Comparison of ENCODE assay signal across 20 cellular contexts in the genomic region with DNA sequence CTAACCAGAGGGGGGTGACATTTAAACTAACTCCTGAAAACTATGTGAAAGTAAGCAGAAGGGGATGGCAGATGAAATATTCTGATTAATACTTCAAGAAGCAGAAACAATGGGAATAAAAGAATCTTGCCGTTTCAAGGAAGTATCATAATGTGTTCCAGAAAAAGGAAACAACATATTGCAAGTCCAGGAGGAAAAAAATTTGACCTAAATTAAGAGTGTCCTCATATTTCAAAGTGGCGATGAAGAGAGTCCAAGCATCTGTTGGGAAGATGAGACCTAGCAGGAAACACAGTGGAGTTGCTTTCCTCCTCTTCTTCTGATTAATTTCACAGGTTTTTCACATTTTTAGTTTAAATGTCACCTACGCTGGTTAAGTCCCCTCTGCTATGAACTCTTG. TPM values are rescaled to one million over a fixed set of nuclear protein-coding genes. Genes with fewer than 3 reads are reported as not detected.
DNase-seq lines count a peak whose midpoint lies in the region; ATAC-seq and TF ChIP-seq lines count a peak whose summit lies in the region.
"Had no signal": no experiment of that assay in that cellular context is flagged by ENCODE, and none has a peak within 500 bp of the region (broad histone marks: within the 10 kb centered on the region; RNA-seq: fewer than 3 reads in every experiment).

No MANE protein-coding gene starts in this region.

- no peak overlapping the region for H3K4me3 ChIP-seq in left ventricle myocardium inferior
- H3K4me3 ChIP-seq: spleen had no signal

- TF ChIP-seq CTCF in left ventricle myocardium inferior (IDR thresholded peaks at IDR 0.05; ENCODE audit: borderline replicate concordance) (no peak), VCaP (conservative IDR thresholded peaks at IDR 0.05) (no peak)

- no peak for ATAC-seq in GM18511 (IDR thresholded peaks at IDR 0.05; ENCODE audit: unreplicated experiment)
- ATAC-seq: foreskin keratinocyte had no signal

- H3K36me3 ChIP-seq in left ventricle myocardium inferior = no peaks in the 10 kb centered on the region
- H3K36me3 ChIP-seq: spleen had no signal

- H3K27ac ChIP-seq in left ventricle myocardium inferior (replicated peaks) (peak overlapping the region; percentile 25), VCaP (peak overlapping the region; percentile 73)
- H3K27ac ChIP-seq: foreskin keratinocyte had no signal

- H3K9me3 ChIP-seq in left ventricle myocardium inferior (replicated peaks) = peaks cover 4% of the 10 kb centered on the region
- H3K9me3 ChIP-seq: spleen had no signal

- H3K4me3 Mint-ChIP-seq in immature natural killer cell = peak overlapping the region in 2 of 5 donors; percentile 1 to 68
- H3K4me3 Mint-ChIP-seq: dendritic cell treated with granulocyte-macrophage colony-stimulating factor and Interleukin-4, amounts not matched to agents 40 ng/mL and 50 ng/mL, for 4 days; IgD-negative memory B cell had no signal

- no peaks in the 10 kb centered on the region for H3K27me3 ChIP-seq in left ventricle myocardium inferior (ENCODE audit: low read depth)
- H3K27me3 ChIP-seq: foreskin keratinocyte, spleen had no signal

- H3K27me3 Mint-ChIP-seq in immature natural killer cell (ENCODE audit: low read depth in 3 of 3) = peaks cover 14 to 22% (median 16%) of the 10 kb centered on the region in 3 donors
- H3K27me3 Mint-ChIP-seq: IgD-negative memory B cell had no signal

- DNase-seq in left ventricle myocardium inferior (no peak), cardiac septum (ENCODE audit: low spot score) (no peak), immature natural killer cell (no peak), DMS153 (lab: John Stamatoyannopoulos, UW) (no peak), GF-D8 (lab: John Stamatoyannopoulos, UW) (no peak), DMS53 (lab: John Stamatoyannopoulos, UW) (no peak)
- DNase-seq: activated CD4-positive, alpha-beta T cell treated with anti-CD3 and anti-CD28 coated beads, Interleukin-2, amount 50 U/mL, for 4 hours; activated T-cell treated with anti-CD3 and anti-CD28 coated beads, Interleukin-2, amount 50 U/mL, for 1 hour; foreskin keratinocyte; hypothalamus; kidney; mesendoderm; NCI-H1694 treated with DMSO at 0.1 percent for 48 hours; spleen; stimulated activated CD4-positive, alpha-beta T cell treated with anti-CD3 and anti-CD28 coated beads, Interleukin-4, amount 100 ng/mL, for 4 hours; substantia nigra had no signal

- H3K4me1 Mint-ChIP-seq in immature natural killer cell = peaks cover 74 to 82% of the 10 kb centered on the region in 2 donors

- no peaks in the 10 kb centered on the region for H3K36me3 Mint-ChIP-seq in immature natural killer cell
- H3K36me3 Mint-ChIP-seq: IgD-negative memory B cell had no signal

- H3K27ac Mint-ChIP-seq in immature natural killer cell = peak overlapping the region; percentile 52 to 99 (median 96)
- H3K27ac Mint-ChIP-seq: dendritic cell treated with granulocyte-macrophage colony-stimulating factor and Interleukin-4, amounts not matched to agents 40 ng/mL and 50 ng/mL, for 4 days had no signal

- intact Hi-C loops in left ventricle myocardium inferior (cut with micrococcal nuclease) = no loop called here
- intact Hi-C loops in cardiac septum (cut with DNase I) = no loop called here

- no peaks in the 10 kb centered on the region for H3K9me3 Mint-ChIP-seq in immature natural killer cell
- H3K9me3 Mint-ChIP-seq: dendritic cell treated with granulocyte-macrophage colony-stimulating factor and Interleukin-4, amounts not matched to agents 40 ng/mL and 50 ng/mL, for 4 days; IgD-negative memory B cell had no signal

- peaks cover 25% of the 10 kb centered on the region for H3K4me1 ChIP-seq in left ventricle myocardium inferior

RNA-seq across cellular contexts. Expression of gene TNFAIP3, which starts 45.6 kb away (rescaled TPM):
- total RNA-seq in left ventricle myocardium inferior (7.0 TPM), cardiac septum (7.9 TPM)
- 100 to 1,000 TPM in 2 of 3 donors, 10 to 100 TPM in 1; 55.8 to 118 (median 117) TPM for polyA plus RNA-seq in immature natural killer cell
